32 cellular contexts compared by ENCODE assay signal in the genomic region with DNA sequence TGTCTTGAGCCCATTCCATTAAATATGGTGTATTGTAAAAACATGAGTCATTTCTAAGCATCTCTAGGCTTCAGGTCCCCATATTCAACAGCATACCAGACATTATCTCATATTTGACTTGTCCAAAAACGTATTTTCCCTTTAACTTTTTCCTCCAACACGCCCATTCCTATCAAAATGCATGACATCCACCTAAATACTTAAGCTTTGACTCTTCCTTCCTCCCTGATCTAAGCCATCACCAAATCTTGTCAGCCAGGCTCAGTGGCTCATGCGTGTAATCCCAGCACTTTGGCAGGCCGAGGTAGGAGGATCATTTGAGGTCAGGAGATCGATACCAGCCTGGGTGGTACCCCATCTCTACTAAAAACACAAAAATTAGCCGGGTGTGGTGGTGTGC.
"Had no signal": no experiment of that assay in that cellular context is flagged by ENCODE, and none has a peak within 500 bp of the region (broad histone marks: within the 10 kb centered on the region; RNA-seq: fewer than 3 reads in every experiment).

No MANE protein-coding gene starts in this region.

- H3K27ac ChIP-seq: ascending aorta, body of pancreas, brain microvascular endothelial cell, breast epithelium, VCaP had no signal

- H3K4me1 Mint-ChIP-seq: activated naive CD4-positive, alpha-beta T cell treated with anti-CD3 and anti-CD28 coated beads, Interleukin-2, amount 10 ng/mL, durations not matched to agents 7 days and 5 days; activated naive CD8-positive, alpha-beta T cell treated with anti-CD3 and anti-CD28 coated beads for 36 hours had no signal

- H3K9me3 Mint-ChIP-seq: activated B cell treated with CpG ODN at 0.5 μM for 24 hours; activated CD4-positive, alpha-beta memory T cell treated with anti-CD3 and anti-CD28 coated beads for 36 hours; activated CD4-positive, alpha-beta T cell treated with anti-CD3 and anti-CD28 coated beads, Interleukin-2, amount 10 ng/mL, durations not matched to agents 24 days and 14 days; activated CD8-positive, alpha-beta T cell treated with anti-CD3 and anti-CD28 coated beads for 36 hours; activated naive CD4-positive, alpha-beta T cell treated with anti-CD3 and anti-CD28 coated beads, Interleukin-2, amount 10 ng/mL, durations not matched to agents 7 days and 5 days; activated naive CD4-positive, alpha-beta T cell treated with anti-CD3 and anti-CD28 coated beads, Interleukin-2, amount 50 U/mL, for 24 hours; activated naive CD8-positive, alpha-beta T cell treated with anti-CD3 and anti-CD28 coated beads for 36 hours; activated T-cell treated with anti-CD3 and anti-CD28 coated beads, Interleukin-2, amount 50 U/mL, for 4 hours; activated T-cell treated with anti-CD3 and anti-CD28 coated beads, Interleukin-2, amount 50 U/mL, for 72 hours; activated T-helper 1 cell treated with anti-CD3 and anti-CD28 coated beads, Interleukin-12 subunit alpha, Interleukin-12 subunit beta, Interleukin-2, Interleukin-4 antibody, amounts not matched to agents 30 ng/mL and 10 ng/mL and 1 ng/mL, durations not matched to agents 14 hours and 24 hours and 36 hours; activated T-helper 17 cell treated with anti-CD3 and anti-CD28 coated beads, Interleukin-2, amount 50 U/mL, for 72 hours; T-cell; T-helper 2 cell treated with Interferon-gamma antibody and Interleukin-4, amounts not matched to agents 5 μg/mL and 100 μg/mL, for 36 hours had no signal

- H3K27me3 ChIP-seq: ascending aorta, body of pancreas, brain microvascular endothelial cell, breast epithelium had no signal

- ATAC-seq: activated CD8-positive, alpha-beta T cell treated with anti-CD3 and anti-CD28 coated beads for 36 hours; activated T-cell treated with anti-CD3 and anti-CD28 coated beads, Interleukin-2, amount 50 U/mL, for 4 hours; activated T-cell treated with anti-CD3 and anti-CD28 coated beads, Interleukin-2, amount 50 U/mL, for 72 hours; activated T-helper 17 cell treated with anti-CD3 and anti-CD28 coated beads, Interleukin-2, amount 50 U/mL, for 72 hours; body of pancreas; T-cell had no signal

- H3K4me3 Mint-ChIP-seq: activated B cell treated with CpG ODN at 0.5 μM for 24 hours; activated CD4-positive, alpha-beta memory T cell treated with anti-CD3 and anti-CD28 coated beads for 36 hours; activated CD4-positive, alpha-beta T cell treated with anti-CD3 and anti-CD28 coated beads, Interleukin-2, amount 10 ng/mL, durations not matched to agents 24 days and 14 days; activated CD8-positive, alpha-beta T cell treated with anti-CD3 and anti-CD28 coated beads for 36 hours; activated naive CD4-positive, alpha-beta T cell treated with anti-CD3 and anti-CD28 coated beads, Interleukin-2, amount 10 ng/mL, durations not matched to agents 7 days and 5 days; activated naive CD4-positive, alpha-beta T cell treated with anti-CD3 and anti-CD28 coated beads, Interleukin-2, amount 50 U/mL, for 24 hours; activated naive CD8-positive, alpha-beta T cell treated with anti-CD3 and anti-CD28 coated beads for 36 hours; activated T-cell treated with anti-CD3 and anti-CD28 coated beads, Interleukin-2, amount 50 U/mL, for 4 hours; activated T-cell treated with anti-CD3 and anti-CD28 coated beads, Interleukin-2, amount 50 U/mL, for 72 hours; activated T-helper 1 cell treated with anti-CD3 and anti-CD28 coated beads, Interleukin-12 subunit alpha, Interleukin-12 subunit beta, Interleukin-2, Interleukin-4 antibody, amounts not matched to agents 30 ng/mL and 10 ng/mL and 1 ng/mL, durations not matched to agents 14 hours and 24 hours and 36 hours; activated T-helper 17 cell treated with anti-CD3 and anti-CD28 coated beads, Interleukin-2, amount 50 U/mL, for 72 hours; T-cell; T-helper 2 cell treated with Interferon-gamma antibody and Interleukin-4, amounts not matched to agents 5 μg/mL and 100 μg/mL, for 36 hours had no signal

- H3K36me3 ChIP-seq: breast epithelium had no signal

- DNase-seq: activated B cell treated with CpG ODN at 0.5 μM for 24 hours; activated CD4-positive, alpha-beta memory T cell treated with anti-CD3 and anti-CD28 coated beads for 36 hours; activated CD4-positive, alpha-beta T cell treated with anti-CD3 and anti-CD28 coated beads for 4 hours; activated CD4-positive, alpha-beta T cell treated with anti-CD3 and anti-CD28 coated beads, Interleukin-2, amount 10 ng/mL, durations not matched to agents 24 days and 14 days; activated CD4-positive, alpha-beta T cell treated with anti-CD3 and anti-CD28 coated beads, Interleukin-2, amount 50 U/mL, for 1 hour; activated CD4-positive, alpha-beta T cell treated with anti-CD3 and anti-CD28 coated beads, Interleukin-2, amount 50 U/mL, for 4 hours; activated CD4-positive, CD25-positive, alpha-beta regulatory T cell treated with anti-CD3 and anti-CD28 coated beads, Interleukin-2, amount 50 U/mL, for 72 hours; activated CD8-positive, alpha-beta memory T cell treated with anti-CD3 and anti-CD28 coated beads, Interleukin-2, amount 50 U/mL, for 4 hours; activated CD8-positive, alpha-beta T cell treated with anti-CD3 and anti-CD28 coated beads for 36 hours; activated gamma-delta T cell; activated naive CD4-positive, alpha-beta T cell treated with anti-CD3 and anti-CD28 coated beads, Interleukin-2, amount 10 ng/mL, durations not matched to agents 7 days and 5 days; activated naive CD4-positive, alpha-beta T cell treated with Interleukin-2 at 50 U/mL for 16 hours; activated naive CD8-positive, alpha-beta T cell treated with anti-CD3 and anti-CD28 coated beads for 36 hours; activated T-cell treated with anti-CD3 and anti-CD28 coated beads for 4 hours; activated T-cell treated with anti-CD3 and anti-CD28 coated beads, Interleukin-2, amount 50 U/mL, for 1 hour; activated T-cell treated with anti-CD3 and anti-CD28 coated beads, Interleukin-2, amount 50 U/mL, for 4 hours; activated T-cell treated with anti-CD3 and anti-CD28 coated beads, Interleukin-2, amount 50 U/mL, for 72 hours; amygdala; anterior cingulate cortex; body of pancreas; brain microvascular endothelial cell; central memory CD4-positive, alpha-beta T cell; T-cell; T-helper 2 cell; T-helper 9 cell had no signal

- H3K27ac Mint-ChIP-seq: activated B cell treated with CpG ODN at 0.5 μM for 24 hours; activated CD4-positive, alpha-beta memory T cell treated with anti-CD3 and anti-CD28 coated beads for 36 hours; activated CD4-positive, alpha-beta T cell treated with anti-CD3 and anti-CD28 coated beads, Interleukin-2, amount 10 ng/mL, durations not matched to agents 24 days and 14 days; activated CD8-positive, alpha-beta T cell treated with anti-CD3 and anti-CD28 coated beads for 36 hours; activated naive CD4-positive, alpha-beta T cell treated with anti-CD3 and anti-CD28 coated beads, Interleukin-2, amount 10 ng/mL, durations not matched to agents 7 days and 5 days; activated naive CD4-positive, alpha-beta T cell treated with anti-CD3 and anti-CD28 coated beads, Interleukin-2, amount 50 U/mL, for 24 hours; activated naive CD8-positive, alpha-beta T cell treated with anti-CD3 and anti-CD28 coated beads for 36 hours; activated T-cell treated with anti-CD3 and anti-CD28 coated beads, Interleukin-2, amount 50 U/mL, for 72 hours; activated T-helper 1 cell treated with anti-CD3 and anti-CD28 coated beads, Interleukin-12 subunit alpha, Interleukin-12 subunit beta, Interleukin-2, Interleukin-4 antibody, amounts not matched to agents 30 ng/mL and 10 ng/mL and 1 ng/mL, durations not matched to agents 14 hours and 24 hours and 36 hours; activated T-helper 17 cell treated with anti-CD3 and anti-CD28 coated beads, Interleukin-2, amount 50 U/mL, for 72 hours; T-cell; T-helper 2 cell treated with Interferon-gamma antibody and Interleukin-4, amounts not matched to agents 5 μg/mL and 100 μg/mL, for 36 hours had no signal

- H3K27me3 Mint-ChIP-seq: activated B cell treated with CpG ODN at 0.5 μM for 24 hours; activated CD4-positive, alpha-beta memory T cell treated with anti-CD3 and anti-CD28 coated beads for 36 hours; activated CD4-positive, alpha-beta T cell treated with anti-CD3 and anti-CD28 coated beads, Interleukin-2, amount 10 ng/mL, durations not matched to agents 24 days and 14 days; activated CD8-positive, alpha-beta T cell treated with anti-CD3 and anti-CD28 coated beads for 36 hours; activated naive CD4-positive, alpha-beta T cell treated with anti-CD3 and anti-CD28 coated beads, Interleukin-2, amount 10 ng/mL, durations not matched to agents 7 days and 5 days; activated naive CD4-positive, alpha-beta T cell treated with anti-CD3 and anti-CD28 coated beads, Interleukin-2, amount 50 U/mL, for 24 hours; activated naive CD8-positive, alpha-beta T cell treated with anti-CD3 and anti-CD28 coated beads for 36 hours; activated T-helper 17 cell treated with anti-CD3 and anti-CD28 coated beads, Interleukin-2, amount 50 U/mL, for 72 hours; T-cell had no signal

- H3K9me3 ChIP-seq: ascending aorta, body of pancreas, breast epithelium had no signal

- H3K4me3 ChIP-seq: ascending aorta, body of pancreas, breast epithelium had no signal

- H3K4me1 ChIP-seq: ascending aorta, body of pancreas, breast epithelium had no signal
